ENCODE assay signal across 14 cellular contexts in the genomic region with DNA sequence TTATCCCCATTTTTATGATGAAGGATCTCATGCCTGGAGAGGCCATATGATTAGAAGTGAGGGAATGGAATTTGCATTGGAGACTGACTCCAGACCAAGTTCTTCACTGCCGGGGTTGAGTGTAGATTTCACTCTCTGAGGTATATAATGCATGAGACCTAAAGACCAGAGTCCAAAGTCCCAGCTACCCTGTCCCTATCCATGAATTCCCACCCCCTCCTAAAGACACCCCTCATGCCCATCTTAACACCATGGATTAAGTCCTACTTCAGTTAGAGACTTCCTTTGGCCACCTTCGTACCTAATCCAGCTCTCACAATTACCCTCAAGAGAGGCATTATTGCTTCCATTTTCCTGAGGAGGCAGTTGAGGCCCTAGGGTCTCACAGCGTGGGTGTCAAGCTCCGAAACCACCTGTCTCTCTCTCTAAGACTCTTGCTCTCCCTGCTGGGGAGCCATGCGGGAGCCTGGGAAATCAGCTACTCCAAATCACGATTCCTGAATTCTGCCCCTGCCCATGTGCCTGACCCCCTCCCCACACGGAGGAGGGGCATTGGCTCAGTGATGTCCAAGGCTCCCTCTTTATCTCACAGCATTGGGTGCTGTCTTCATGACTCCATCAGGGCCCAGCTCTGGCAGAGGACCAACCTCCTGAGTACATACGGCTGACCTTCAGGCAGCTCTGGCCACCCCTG. TPM values are rescaled to one million over a fixed set of nuclear protein-coding genes. Genes with fewer than 3 reads are reported as not detected.
DNase-seq lines count a peak whose midpoint lies in the region; ATAC-seq and TF ChIP-seq lines count a peak whose summit lies in the region.
"Had no signal": no experiment of that assay in that cellular context is flagged by ENCODE, and none has a peak within 500 bp of the region (broad histone marks: within the 10 kb centered on the region; RNA-seq: fewer than 3 reads in every experiment).

No MANE protein-coding gene starts in this region.

- H3K36me3 ChIP-seq in endodermal cell (ENCODE audit: control insufficient read depth, insufficient read depth, low read length): no peaks in the 10 kb centered on the region
- H3K36me3 ChIP-seq: BLaER1 treated with 17β-estradiol and CSF1 and Interleukin-3, amounts not matched to agents 10 nM and 100 nM had no signal

- ATAC-seq in Right ventricle myocardium superior (ENCODE audit: poor library complexity): no peak

- H3K27ac ChIP-seq in endodermal cell (ENCODE audit: low read depth, low read length): no peak overlapping the region
- H3K27ac ChIP-seq: BLaER1 treated with 17β-estradiol and CSF1 and Interleukin-3, amounts not matched to agents 10 nM and 100 nM had no signal

- H3K4me1 ChIP-seq in endodermal cell (ENCODE audit: control insufficient read depth, insufficient read depth, low read length): no peaks in the 10 kb centered on the region

- no peaks in the 10 kb centered on the region for H3K27me3 ChIP-seq in endodermal cell (ENCODE audit: control insufficient read depth, insufficient read depth, low read length, poor library complexity, severe bottlenecking)
- H3K27me3 ChIP-seq: BLaER1 treated with 17β-estradiol and CSF1 and Interleukin-3, amounts not matched to agents 10 nM and 100 nM had no signal

- DNase-seq in cardiac septum (ENCODE audit: low spot score): peak; percentile 50
- DNase-seq in Right ventricle myocardium superior: no peak
- DNase-seq in endodermal cell: peak; percentile 31
- peak; percentile 35 for DNase-seq in posterior vena cava (ENCODE audit: low spot score)
- DNase-seq in activated CD4-positive, alpha-beta T cell treated with anti-CD3 and anti-CD28 coated beads for 48 hours: no peak
- no peak for DNase-seq in kidney tubule cell (ENCODE audit: low spot score)
- DNase-seq in NCI-H1105 (lab: John Stamatoyannopoulos, UW): no peak
- DNase-seq: ACHN; CD4-positive, CD25-positive, alpha-beta regulatory T cell; DMS53; GF-D8; HCEC 1CT; HFFc6 had no signal

- H3K36me3 Mint-ChIP-seq in endodermal cell (ENCODE audit: low read depth): no peaks in the 10 kb centered on the region
- H3K36me3 Mint-ChIP-seq: CD4-positive, CD25-positive, alpha-beta regulatory T cell had no signal

- peaks cover 27% of the 10 kb centered on the region for H3K4me1 Mint-ChIP-seq in endodermal cell
- H3K4me1 Mint-ChIP-seq: CD4-positive, CD25-positive, alpha-beta regulatory T cell had no signal

- H3K27ac Mint-ChIP-seq in endodermal cell: no peak overlapping the region
- H3K27ac Mint-ChIP-seq: CD4-positive, CD25-positive, alpha-beta regulatory T cell; HFFc6 had no signal

- no peaks in the 10 kb centered on the region for H3K9me3 ChIP-seq in endodermal cell (ENCODE audit: control insufficient read depth, low read length)
- H3K9me3 ChIP-seq: BLaER1 treated with 17β-estradiol and CSF1 and Interleukin-3, amounts not matched to agents 10 nM and 100 nM had no signal

- no peaks in the 10 kb centered on the region for H3K9me3 Mint-ChIP-seq in endodermal cell
- H3K9me3 Mint-ChIP-seq: HFFc6 had no signal

- 85 to 95% methylated on average over 7 to 8 of the region's 8 CpGs for WGBS in endodermal cell (ENCODE audit: insufficient coverage in 1 of 2, insufficient read length in 1 of 2), 2 experiments

- peaks cover 22% of the 10 kb centered on the region for H3K27me3 Mint-ChIP-seq in endodermal cell (ENCODE audit: insufficient read depth)

- no peak overlapping the region for H3K4me3 Mint-ChIP-seq in endodermal cell
- H3K4me3 Mint-ChIP-seq: CD4-positive, CD25-positive, alpha-beta regulatory T cell; HFFc6 had no signal

- TF ChIP-seq CTCF in endodermal cell (conservative IDR thresholded peaks at IDR 0.05): no peak

- H3K4me3 ChIP-seq in endodermal cell (ENCODE audit: low read length): no peak overlapping the region
- H3K4me3 ChIP-seq: BLaER1 treated with 17β-estradiol and CSF1 and Interleukin-3, amounts not matched to agents 10 nM and 100 nM had no signal

- intact Hi-C loops in cardiac septum (cut with DNase I) (no loop called here), Right ventricle myocardium superior (cut with DNase I) (no loop called here), posterior vena cava (cut with DNase I) (no loop called here)

- no peak overlapping the region for H3K9ac ChIP-seq in endodermal cell (ENCODE audit: extremely low read depth, low read length, poor library complexity, severe bottlenecking)
- H3K9ac ChIP-seq: BLaER1 treated with 17β-estradiol and CSF1 and Interleukin-3, amounts not matched to agents 10 nM and 100 nM had no signal

RNA-seq across cellular contexts. Expression of gene FOXO6, which starts 11.7 kb away (rescaled TPM):
- 2.0 TPM for total RNA-seq in cardiac septum
- 3.6 TPM for total RNA-seq in Right ventricle myocardium superior
- 1 to 10 TPM; 1.7 to 1.8 TPM for total RNA-seq in endodermal cell
- polyA plus RNA-seq in endodermal cell (2013, experiment 1 of 2): 2.9 TPM
- 2.8 TPM for polyA plus RNA-seq in endodermal cell (2013, experiment 2 of 2)
- total RNA-seq in posterior vena cava: under 1 TPM; 0.62 to 0.83 TPM
- polyA plus RNA-seq: CD4-positive, CD25-positive, alpha-beta regulatory T cell had no signal

Comparison
In these comparisons a context has a peak if more than half of its experiments do, and no peak if none do; other contexts are left out.
1. DNase-seq: peak in cardiac septum (single experiment), endodermal cell (single experiment) and posterior vena cava (single experiment); none in Right ventricle myocardium superior (single experiment), activated CD4-positive, alpha-beta T cell treated with anti-CD3 and anti-CD28 coated beads for 48 hours (single experiment), kidney tubule cell (single experiment) and NCI-H1105 (single experiment).